36 cellular contexts compared by ENCODE assay signal in the genomic region with DNA sequence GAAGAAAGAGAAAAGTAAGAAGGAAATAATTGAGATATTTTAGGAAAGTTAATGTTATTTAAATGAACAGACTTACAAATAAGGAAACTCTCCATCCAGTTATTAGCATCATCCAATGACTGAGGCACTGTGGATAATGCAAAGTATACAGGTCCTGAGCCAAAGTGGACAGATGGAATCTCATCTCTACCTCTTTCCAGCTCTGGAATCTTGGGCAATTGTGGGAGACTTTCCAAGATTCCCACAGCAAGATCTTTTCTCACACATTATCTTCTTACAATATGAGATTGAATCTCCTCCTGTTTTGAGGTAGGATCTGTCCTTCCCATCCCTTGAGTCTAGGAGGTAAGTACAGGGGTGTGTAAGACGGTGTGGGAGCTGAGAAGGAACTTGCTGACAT. TPM values are rescaled to one million over a fixed set of nuclear protein-coding genes. Genes with fewer than 3 reads are reported as not detected.
"Had no signal": no experiment of that assay in that cellular context is flagged by ENCODE, and none has a peak within 500 bp of the region (broad histone marks: within the 10 kb centered on the region; RNA-seq: fewer than 3 reads in every experiment).

No MANE protein-coding gene starts in this region.

- DNase-seq: activated B cell treated with CpG ODN at 0.5 μM for 24 hours; activated CD4-positive, alpha-beta memory T cell treated with anti-CD3 and anti-CD28 coated beads for 36 hours; activated CD4-positive, alpha-beta T cell treated with anti-CD3 and anti-CD28 coated beads for 4 hours; activated CD4-positive, alpha-beta T cell treated with anti-CD3 and anti-CD28 coated beads, Interleukin-2, amount 10 ng/mL, durations not matched to agents 24 days and 14 days; activated CD4-positive, alpha-beta T cell treated with anti-CD3 and anti-CD28 coated beads, Interleukin-2, amount 50 U/mL, for 1 hour; activated CD4-positive, alpha-beta T cell treated with anti-CD3 and anti-CD28 coated beads, Interleukin-2, amount 50 U/mL, for 4 hours; activated CD4-positive, CD25-positive, alpha-beta regulatory T cell treated with anti-CD3 and anti-CD28 coated beads, Interleukin-2, amount 50 U/mL, for 72 hours; activated CD8-positive, alpha-beta memory T cell treated with anti-CD3 and anti-CD28 coated beads, Interleukin-2, amount 50 U/mL, for 4 hours; activated CD8-positive, alpha-beta T cell treated with anti-CD3 and anti-CD28 coated beads for 36 hours; activated effector memory CD4-positive, alpha-beta T cell treated with anti-CD3 and anti-CD28 coated beads, Interleukin-2, amount 50 U/mL, for 16 hours; activated gamma-delta T cell treated with Interleukin-2 at 50 U/mL for 16 hours; activated naive CD4-positive, alpha-beta T cell; activated naive CD4-positive, alpha-beta T cell treated with anti-CD3 and anti-CD28 coated beads for 36 hours; activated naive CD4-positive, alpha-beta T cell treated with anti-CD3 and anti-CD28 coated beads, Interleukin-2, amount 50 U/mL, for 16 hours; activated naive CD8-positive, alpha-beta T cell treated with anti-CD3 and anti-CD28 coated beads for 36 hours; activated T-cell treated with anti-CD3 and anti-CD28 coated beads for 4 hours; activated T-cell treated with anti-CD3 and anti-CD28 coated beads, Interleukin-2, amount 50 U/mL, for 1 hour; activated T-cell treated with anti-CD3 and anti-CD28 coated beads, Interleukin-2, amount 50 U/mL, for 4 hours; activated T-cell treated with anti-CD3 and anti-CD28 coated beads, Interleukin-2, amount 50 U/mL, for 72 hours; adrenal gland; amniotic stem cell; aorta; body of pancreas; brain microvascular endothelial cell; central memory CD4-positive, alpha-beta T cell; T-helper 1 cell; T-helper 2 cell; T-helper 9 cell had no signal

- ATAC-seq: activated CD8-positive, alpha-beta T cell treated with anti-CD3 and anti-CD28 coated beads for 36 hours; activated naive CD4-positive, alpha-beta T cell treated with anti-CD3 and anti-CD28 coated beads, Interleukin-2, amount 50 U/mL, for 72 hours; activated T-cell treated with anti-CD3 and anti-CD28 coated beads, Interleukin-2, amount 50 U/mL, for 4 hours; activated T-cell treated with anti-CD3 and anti-CD28 coated beads, Interleukin-2, amount 50 U/mL, for 72 hours; activated T-helper 17 cell treated with anti-CD3 and anti-CD28 coated beads, Interleukin-2, amount 50 U/mL, for 72 hours; body of pancreas had no signal

RNA-seq across cellular contexts. Expression of gene HTR1E, which starts 28.9 kb away (rescaled TPM):
- total RNA-seq: activated B cell treated with CpG ODN at 0.5 μM for 24 hours; activated CD4-positive, alpha-beta memory T cell treated with anti-CD3 and anti-CD28 coated beads for 36 hours; activated CD4-positive, alpha-beta T cell treated with anti-CD3 and anti-CD28 coated beads, Interleukin-2, amount 10 ng/mL, durations not matched to agents 24 days and 14 days; activated CD8-positive, alpha-beta memory T cell treated with anti-CD3 and anti-CD28 coated beads for 36 hours; activated CD8-positive, alpha-beta T cell treated with anti-CD3 and anti-CD28 coated beads for 36 hours; activated naive CD4-positive, alpha-beta T cell treated with anti-CD3 and anti-CD28 coated beads for 36 hours; activated naive CD4-positive, alpha-beta T cell treated with anti-CD3 and anti-CD28 coated beads, Interleukin-2, amount 50 U/mL, for 72 hours; activated naive CD8-positive, alpha-beta T cell treated with anti-CD3 and anti-CD28 coated beads for 36 hours; activated T-cell treated with anti-CD3 and anti-CD28 coated beads, Interleukin-2, amount 50 U/mL, for 4 hours; activated T-cell treated with anti-CD3 and anti-CD28 coated beads, Interleukin-2, amount 50 U/mL, for 72 hours; activated T-helper 1 cell treated with anti-CD3 and anti-CD28 coated beads, Interleukin-12 subunit alpha, Interleukin-12 subunit beta, Interleukin-2, Interleukin-4 antibody, amounts not matched to agents 30 ng/mL and 10 ng/mL and 1 ng/mL, durations not matched to agents 14 hours and 24 hours and 36 hours; activated T-helper 17 cell treated with anti-CD3 and anti-CD28 coated beads, Interleukin-2, amount 50 U/mL, for 72 hours; adrenal gland; aorta; astrocyte; body of pancreas; breast epithelium; cardiac septum; chondrocyte had no signal
